Comparison of ENCODE assay signal across 13 cellular contexts in genomic region chr7:143499246-143499645, GRCh38. TPM values are rescaled to one million over a fixed set of nuclear protein-coding genes. Genes with fewer than 3 reads are reported as not detected.
DNase-seq lines count a peak whose midpoint lies in the region; ATAC-seq, FAIRE-seq and TF ChIP-seq lines count a peak whose summit lies in the region.
"Had no signal": no experiment of that assay in that cellular context is flagged by ENCODE, and none has a peak within 500 bp of the region (broad histone marks: within the 10 kb centered on the region; RNA-seq: fewer than 3 reads in every experiment).

No MANE protein-coding gene starts in this region.

- H3K4me2 ChIP-seq in endothelial cell of umbilical vein (ENCODE audit: insufficient read depth, low read length), result peak overlapping the region; percentile 80

- intact Hi-C loops in endothelial cell of umbilical vein (cut with micrococcal nuclease), result loop anchor here (2.0 to 5.0 kb wide), 3 partner anchors 66 to 210 kb away; partner anchors contain the start of genes CASP2 and ZYX
- intact Hi-C loops in left lung (cut with DNase I), result no loop called here

- POLR2A ChIA-PET in endothelial cell of umbilical vein (lab: Charles Lee), result interaction anchor here (1.1 to 1.6 kb wide), 4 partner anchors 107 to 115 kb away, joined by 3 to 17 read pairs (median 5); no protein-coding TSS in a partner anchor

- H3K27me3 ChIP-seq in endothelial cell of umbilical vein (ENCODE audit: control insufficient read depth in 2 of 2, insufficient read depth in 2 of 2, low read length in 2 of 2), result no peaks in the 10 kb centered on the region
- H3K27me3 ChIP-seq in left lung, result no peaks in the 10 kb centered on the region
- H3K27me3 ChIP-seq in suprapubic skin, result no peaks in the 10 kb centered on the region
- no peaks in the 10 kb centered on the region for H3K27me3 ChIP-seq in BE2C
- H3K27me3 ChIP-seq: breast epithelium had no signal

- ATAC-seq in left lung, result peak; percentile 73

- peak overlapping the region; percentile 84 for H3K9ac ChIP-seq in endothelial cell of umbilical vein (replicated peaks; ENCODE audit: extremely low read depth, insufficient read depth, low read length)

- H3K36me3 ChIP-seq in endothelial cell of umbilical vein (ENCODE audit: control insufficient read depth in 2 of 2, extremely low read depth in 1 of 2, insufficient read depth in 2 of 2, low read length in 2 of 2), result no peaks in the 10 kb centered on the region
- no peaks in the 10 kb centered on the region for H3K36me3 ChIP-seq in left lung
- H3K36me3 ChIP-seq in suprapubic skin, result no peaks in the 10 kb centered on the region
- H3K36me3 ChIP-seq in BE2C, result no peaks in the 10 kb centered on the region
- H3K36me3 ChIP-seq: breast epithelium had no signal

- WGBS in suprapubic skin, result 26% methylated on average over 2 of the region's 2 CpGs

- CTCF ChIA-PET in endothelial cell of umbilical vein (lab: Charles Lee), result interaction anchor here (1.3 to 4.0 kb wide), 5 partner anchors 8 to 96 kb away, joined by 3 to 36 read pairs (median 8); no protein-coding TSS in a partner anchor

- H3K4me3 ChIP-seq in endothelial cell of umbilical vein (replicated peaks in 1 of 3; ENCODE audit: insufficient read depth in 1 of 3, low read depth in 1 of 3, low read length in 3 of 3) (peak overlapping the region in 1 of 3 experiments; percentile 31), left lung (no peak overlapping the region), suprapubic skin (no peak overlapping the region), BE2C (ENCODE audit: low read depth, low read length) (no peak overlapping the region)
- H3K4me3 ChIP-seq: breast epithelium had no signal

- BruUV-seq in endothelial cell of umbilical vein (replicated peaks; lab: Mats Ljungman, UMichigan), result no TSS peak

- H3K79me2 ChIP-seq in endothelial cell of umbilical vein (ENCODE audit: control insufficient read depth, insufficient read depth, low read length), result no peaks in the 10 kb centered on the region

- peaks cover 51% of the 10 kb centered on the region for H3K4me1 ChIP-seq in endothelial cell of umbilical vein (ENCODE audit: control insufficient read depth, extremely low read depth, insufficient read depth, low read length)
- peaks cover 6 to 7% of the 10 kb centered on the region in 2 donors for H3K4me1 ChIP-seq in left lung
- H3K4me1 ChIP-seq in suprapubic skin, result peaks cover 19% of the 10 kb centered on the region
- no peaks in the 10 kb centered on the region; the same call in 1 of the 2 replicates for H3K4me1 ChIP-seq in BE2C
- H3K4me1 ChIP-seq: breast epithelium had no signal

- TF ChIP-seq POLR2A in endothelial cell of umbilical vein (IDR thresholded peaks at IDR 0.05; ENCODE audit: low read depth, low read length) (peak; percentile 61), suprapubic skin (IDR thresholded peaks at IDR 0.05) (no peak)

- dilution Hi-C loops in endothelial cell of umbilical vein (cut with MboI; ENCODE audit: extremely low pct_ligation_motif_present, low sequenced_read_pairs), result no loop called here

- H3K9me3 ChIP-seq in endothelial cell of umbilical vein (replicated peaks; ENCODE audit: control insufficient read depth, insufficient read depth, low read length), result no peaks in the 10 kb centered on the region
- H3K9me3 ChIP-seq in left lung, result no peaks in the 10 kb centered on the region
- H3K9me3 ChIP-seq in suprapubic skin, result no peaks in the 10 kb centered on the region
- H3K9me3 ChIP-seq in BE2C, result no peaks in the 10 kb centered on the region
- H3K9me3 ChIP-seq: breast epithelium had no signal

- in situ Hi-C loops in GM13976 (cut with MboI; ENCODE audit: low sequenced_read_pairs, unreplicated experiment), result no loop called here

- DNase-seq in M059J (ENCODE audit: low read depth), result peak; percentile 3
- peak; percentile 97 for DNase-seq in endothelial cell of umbilical vein (ENCODE audit: low read depth, low spot score)
- DNase-seq in left lung, result no peak
- no peak for DNase-seq in suprapubic skin (ENCODE audit: low spot score in 2 of 2)
- no peak for DNase-seq in GM13976 (ENCODE audit: low spot score)
- DNase-seq in BE2C, result no peak
- DNase-seq in SKM-1 (lab: John Stamatoyannopoulos, UW; ENCODE audit: unreplicated experiment), result no peak
- no peak for DNase-seq in NCI-H82 (lab: John Stamatoyannopoulos, UW)
- DNase-seq: CD4-positive, CD25-positive, alpha-beta regulatory T cell; GF-D8; NCI-H446 treated with DMSO at 0.1 percent for 48 hours; stimulated activated CD4-positive, alpha-beta T cell treated with anti-CD3 and anti-CD28 coated beads, Interleukin-15, amount 100 ng/mL, for 24 hours had no signal

- peak; percentile 98 for FAIRE-seq in endothelial cell of umbilical vein (lab: Jason Lieb, UNC)

- H3K27ac ChIP-seq in endothelial cell of umbilical vein (ENCODE audit: insufficient read depth, low read depth, low read length) (peak overlapping the region; percentile 99), left lung (peak overlapping the region; percentile 46 to 61), suprapubic skin (peak overlapping the region; percentile 55)

- H3K9me1 ChIP-seq in endothelial cell of umbilical vein (replicated peaks; ENCODE audit: control insufficient read depth, extremely low read depth, insufficient read depth, low read length), result no peaks in the 10 kb centered on the region

- no peak for TF ChIP-seq CTCF in endothelial cell of umbilical vein (IDR thresholded peaks at IDR 0.05; ENCODE audit: extremely low read depth in 1 of 2, insufficient read depth in 1 of 2, low read depth in 1 of 2, low read length in 2 of 2)
- no peak for TF ChIP-seq CTCF in left lung (IDR thresholded peaks at IDR 0.05)
- TF ChIP-seq CTCF in suprapubic skin (IDR thresholded peaks at IDR 0.05), result no peak
- no peak for TF ChIP-seq CTCF in GM13976 (IDR thresholded peaks at IDR 0.05; ENCODE audit: borderline replicate concordance, control extremely low read depth, extremely low read depth, insufficient read depth, missing control alignments)
- TF ChIP-seq CTCF in BE2C (IDR thresholded peaks at IDR 0.05; ENCODE audit: low read depth, low read length), result no peak

- H2AFZ ChIP-seq in endothelial cell of umbilical vein (ENCODE audit: low read depth, low read length), result no peak overlapping the region

- no peak for TF ChIP-seq EP300 in suprapubic skin (IDR thresholded peaks at IDR 0.05)

- H4K20me1 ChIP-seq in endothelial cell of umbilical vein (replicated peaks; ENCODE audit: control insufficient read depth, extremely low read depth, insufficient read depth, low read length), result no peaks in the 10 kb centered on the region

TF ChIP-seq in endothelial cell of umbilical vein, 7 proteins besides CTCF, POLR2A, EP300 and RAD21:
- TF ChIP-seq FOS (IDR thresholded peaks at IDR 0.05; ENCODE audit: borderline replicate concordance, insufficient read depth, low read length), result peak; percentile 69
- TF ChIP-seq JUN (IDR thresholded peaks at IDR 0.05; ENCODE audit: borderline replicate concordance, insufficient read depth, insufficient read length, low read depth), result peak; percentile 91
- peak; percentile 82 for TF ChIP-seq POLR2AphosphoS5 (IDR thresholded peaks at IDR 0.05; ENCODE audit: insufficient read depth, low read depth, low read length)
- TF ChIP-seq MAX (IDR thresholded peaks at IDR 0.05; ENCODE audit: insufficient read depth, insufficient read length), result no peak
- no peak for TF ChIP-seq EZH2 (IDR thresholded peaks at IDR 0.05; ENCODE audit: borderline replicate concordance, low read depth, low read length, severe bottlenecking)
- TF ChIP-seq GATA2 (IDR thresholded peaks at IDR 0.05; ENCODE audit: insufficient read depth, insufficient read length, low read depth, low read length), result peak; percentile 93

RNA-seq across cellular contexts. Expression of gene TAS2R41, which starts 21.6 kb away (rescaled TPM):
- not detected in 2 replicates for total RNA-seq in M059J (2014; rRNA removed; shearing (Covaris generic))
- not detected in 2 replicates for total RNA-seq in endothelial cell of umbilical vein
- not detected in 2 replicates for polyA plus RNA-seq in endothelial cell of umbilical vein
- not detected in 2 replicates for polyA plus RNA-seq in endothelial cell of umbilical vein (2011; cell fraction: cytosol; rRNA removed)
- polyA plus RNA-seq in endothelial cell of umbilical vein (2011; cell fraction: nucleus; rRNA removed), result not detected in 2 replicates
- not detected in 2 replicates for polyA plus RNA-seq in endothelial cell of umbilical vein (2012)
- 1.1 TPM in 1 of 2 replicates, not detected in the other for polyA minus RNA-seq in endothelial cell of umbilical vein
- polyA minus RNA-seq in endothelial cell of umbilical vein (2011; cell fraction: cytosol; rRNA and poly(A)+ RNA removed), result not detected
- not detected in 2 replicates for polyA minus RNA-seq in endothelial cell of umbilical vein (2011; cell fraction: nucleus; rRNA and poly(A)+ RNA removed)
- total RNA-seq in left lung, result not detected
- not detected for total RNA-seq in suprapubic skin
- polyA plus RNA-seq in BE2C (2012; ENCODE audit: insufficient read depth, insufficient read length, low read depth), result not detected
- polyA plus RNA-seq: CD4-positive, CD25-positive, alpha-beta regulatory T cell had no signal

RNA-seq across cellular contexts. Expression of gene TAS2R60, which starts 56.0 kb away (rescaled TPM):
- total RNA-seq in M059J (2014; rRNA removed; shearing (Covaris generic)), result not detected in 2 replicates
- total RNA-seq in endothelial cell of umbilical vein, result not detected in 2 replicates
- polyA plus RNA-seq in endothelial cell of umbilical vein, result not detected in 2 replicates
- polyA plus RNA-seq in endothelial cell of umbilical vein (2011; cell fraction: cytosol; rRNA removed), result not detected in 2 replicates
- polyA plus RNA-seq in endothelial cell of umbilical vein (2011; cell fraction: nucleus; rRNA removed), result not detected in 2 replicates
- not detected in 2 replicates for polyA plus RNA-seq in endothelial cell of umbilical vein (2012)
- polyA minus RNA-seq in endothelial cell of umbilical vein, result not detected in 2 replicates
- not detected for polyA minus RNA-seq in endothelial cell of umbilical vein (2011; cell fraction: cytosol; rRNA and poly(A)+ RNA removed)
- polyA minus RNA-seq in endothelial cell of umbilical vein (2011; cell fraction: nucleus; rRNA and poly(A)+ RNA removed), result 0.48 TPM in 1 of 2 replicates, not detected in the other
- not detected for total RNA-seq in left lung
- total RNA-seq in suprapubic skin, result not detected
- not detected for polyA plus RNA-seq in BE2C (2012; ENCODE audit: insufficient read depth, insufficient read length, low read depth)

Comparison
In these comparisons a context has a peak if more than half of its experiments do, and no peak if none do; other contexts are left out.
1. DNase-seq: peak in M059J (single experiment) and endothelial cell of umbilical vein (single experiment); none in left lung (0 of 2), suprapubic skin (0 of 2), GM13976 (single experiment), BE2C (single experiment), SKM-1 (single experiment) and NCI-H82 (single experiment).
2. Peak in every context shown above with its lines, with median percentiles within 50 percentile points of each other: H3K27ac ChIP-seq.